ENCODE assay signal across 1 cellular context in the genomic region with DNA sequence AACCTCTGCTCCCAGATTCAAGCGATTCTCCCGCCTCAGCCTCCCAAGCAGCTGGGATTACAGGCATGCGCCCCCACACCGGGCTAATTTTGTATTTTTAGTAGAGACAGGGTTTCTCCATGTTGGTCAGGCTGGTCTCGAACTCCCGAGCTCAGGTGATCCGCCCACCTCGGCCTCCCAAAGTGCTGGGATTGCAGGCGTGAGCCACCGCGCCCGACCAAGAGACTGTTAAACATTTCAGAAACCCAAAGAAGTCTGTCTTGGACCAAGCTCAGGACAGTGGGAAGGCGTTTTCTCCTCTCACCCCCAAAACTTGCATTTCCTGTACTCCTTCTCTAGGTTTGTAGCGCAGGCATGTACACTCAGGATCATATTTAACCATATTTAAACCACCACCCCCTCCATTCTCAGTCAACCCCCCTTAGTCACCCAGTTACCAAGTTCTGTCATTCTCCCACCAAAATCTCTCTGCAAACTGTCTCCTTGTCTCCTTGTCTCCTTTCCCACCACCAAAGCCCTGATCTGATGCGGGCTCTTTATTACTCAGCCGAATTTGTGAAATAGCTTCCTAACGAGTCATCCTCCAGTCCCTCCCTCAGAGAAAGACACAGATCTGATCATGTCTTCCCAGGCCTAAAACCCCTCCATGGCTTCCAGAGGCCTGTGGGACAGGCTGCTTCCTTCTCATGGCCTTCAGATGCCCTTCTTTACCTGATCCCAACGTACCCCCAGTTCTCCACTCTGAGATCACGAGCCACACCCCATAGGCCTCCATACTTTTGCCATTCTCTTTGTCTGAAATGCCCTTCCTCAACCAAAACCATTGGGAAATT.
TF ChIP-seq lines count a peak whose summit lies in the region.

No MANE protein-coding gene starts in this region.

TF ChIP-seq in SK-N-SH treated with all-trans-retinoic acid at 6 μM for 48 hours, 23 proteins besides CTCF, POLR2A, EP300 and RAD21 (continued from another document):
- TF ChIP-seq, protein P1, sequence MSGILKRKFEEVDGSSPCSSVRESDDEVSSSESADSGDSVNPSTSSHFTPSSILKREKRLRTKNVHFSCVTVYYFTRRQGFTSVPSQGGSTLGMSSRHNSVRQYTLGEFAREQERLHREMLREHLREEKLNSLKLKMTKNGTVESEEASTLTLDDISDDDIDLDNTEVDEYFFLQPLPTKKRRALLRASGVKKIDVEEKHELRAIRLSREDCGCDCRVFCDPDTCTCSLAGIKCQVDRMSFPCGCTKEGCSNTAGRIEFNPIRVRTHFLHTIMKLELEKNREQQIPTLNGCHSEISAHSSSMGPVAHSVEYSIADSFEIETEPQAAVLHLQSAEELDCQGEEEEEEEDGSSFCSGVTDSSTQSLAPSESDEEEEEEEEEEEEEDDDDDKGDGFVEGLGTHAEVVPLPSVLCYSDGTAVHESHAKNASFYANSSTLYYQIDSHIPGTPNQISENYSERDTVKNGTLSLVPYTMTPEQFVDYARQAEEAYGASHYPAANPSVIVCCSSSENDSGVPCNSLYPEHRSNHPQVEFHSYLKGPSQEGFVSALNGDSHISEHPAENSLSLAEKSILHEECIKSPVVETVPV (CRISPR knock-in tag; IDR thresholded peaks at IDR 0.05) = no peak
TF ChIP-seq in SK-N-SH treated with all-trans-retinoic acid at 6 μM for 48 hours: peak in this region for 2.
